Comparison of ENCODE assay signal across 13 cellular contexts in the genomic region with DNA sequence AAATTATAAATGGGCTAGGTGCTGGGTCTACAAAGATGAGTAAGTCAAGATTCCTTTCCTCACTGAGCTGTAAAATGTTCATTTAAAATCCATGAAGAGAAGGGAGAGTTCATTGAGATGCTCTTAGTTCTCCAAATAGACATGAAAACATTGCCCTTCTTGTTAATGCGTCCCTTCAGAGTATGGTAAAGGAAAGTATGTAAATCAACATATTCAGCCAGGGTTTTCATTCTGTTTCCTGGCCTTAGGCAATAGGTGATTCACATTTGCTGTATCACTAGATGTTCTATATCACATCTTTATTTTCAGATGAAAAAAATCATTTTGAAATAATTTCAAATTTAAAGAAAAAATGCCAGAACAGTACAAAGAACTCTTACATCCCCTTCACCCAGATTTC.
"Had no signal": no experiment of that assay in that cellular context is flagged by ENCODE, and none has a peak within 500 bp of the region (broad histone marks: within the 10 kb centered on the region; RNA-seq: fewer than 3 reads in every experiment).

No MANE protein-coding gene starts in this region.

- H3K4me2 ChIP-seq: smooth muscle cell had no signal

- H3K27ac ChIP-seq: adrenal gland, esophagus muscularis mucosa, right lobe of liver had no signal

- H3K9me3 ChIP-seq: adrenal gland, esophagus muscularis mucosa, right lobe of liver had no signal

- ATAC-seq: activated CD4-positive, CD25-positive, alpha-beta regulatory T cell treated with anti-CD3 and anti-CD28 coated beads, Interleukin-2, amount 50 U/mL, for 24 hours; right lobe of liver; stimulated activated naive CD8-positive, alpha-beta T cell treated with anti-CD3 and anti-CD28 coated beads, Interleukin-15, amount 100 ng/mL, for 72 hours had no signal

- H3K4me3 Mint-ChIP-seq: stimulated activated naive CD8-positive, alpha-beta T cell treated with anti-CD3 and anti-CD28 coated beads, Interleukin-15, amount 100 ng/mL, for 72 hours had no signal

- H3K27ac Mint-ChIP-seq: stimulated activated naive CD8-positive, alpha-beta T cell treated with anti-CD3 and anti-CD28 coated beads, Interleukin-15, amount 100 ng/mL, for 72 hours had no signal

- DNase-seq: activated effector memory CD4-positive, alpha-beta T cell treated with Interleukin-2 at 50 U/mL for 16 hours; activated naive CD4-positive, alpha-beta T cell treated with anti-CD3 and anti-CD28 coated beads, Interleukin-2, amount 50 U/mL, for 16 hours; activated T-cell treated with anti-CD3 and anti-CD28 coated beads, Interleukin-2, amount 50 U/mL, for 1 hour; adrenal gland; glutamatergic neuron; hypothalamus; kidney glomerular epithelial cell; right lobe of liver; stimulated activated naive CD8-positive, alpha-beta T cell treated with anti-CD3 and anti-CD28 coated beads, Interleukin-15, amount 100 ng/mL, for 72 hours; T-helper 9 cell had no signal

- H3K4me3 ChIP-seq: adrenal gland, esophagus muscularis mucosa, right lobe of liver, smooth muscle cell had no signal

- H3K36me3 ChIP-seq: adrenal gland, esophagus muscularis mucosa, right lobe of liver had no signal

- H3K27me3 Mint-ChIP-seq: stimulated activated naive CD8-positive, alpha-beta T cell treated with anti-CD3 and anti-CD28 coated beads, Interleukin-15, amount 100 ng/mL, for 72 hours had no signal

- H3K27me3 ChIP-seq: adrenal gland, esophagus muscularis mucosa, right lobe of liver had no signal
